Comparison of ENCODE assay signal across 11 cellular contexts in the genomic region with DNA sequence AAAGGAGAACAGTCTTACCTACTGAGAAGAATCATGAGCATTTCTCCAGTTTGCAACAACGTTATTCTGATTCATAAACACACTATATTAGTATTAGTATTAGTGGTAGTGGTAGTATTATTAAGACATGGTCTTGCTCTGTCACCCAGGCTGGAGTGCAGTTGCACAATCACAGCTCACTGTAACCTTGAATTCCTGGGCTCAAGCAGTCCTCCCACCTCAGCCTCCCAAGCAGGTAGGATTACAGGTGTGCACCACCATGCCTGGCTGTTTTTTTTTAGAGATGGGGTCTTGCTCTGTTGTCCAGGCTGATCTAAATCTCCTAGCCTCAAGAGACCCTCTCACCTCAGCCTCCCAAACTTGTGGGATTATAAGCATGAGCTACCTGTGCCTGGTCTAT.
"Had no signal": no experiment of that assay in that cellular context is flagged by ENCODE, and none has a peak within 500 bp of the region (broad histone marks: within the 10 kb centered on the region; RNA-seq: fewer than 3 reads in every experiment).

No MANE protein-coding gene starts in this region.

- H3K4me1 ChIP-seq: HAP-1 had no signal

- H3K36me3 ChIP-seq: HAP-1 had no signal

- H2AFZ ChIP-seq: GM23248, GM23338 had no signal

- DNase-seq: GM23248, GOT3, H7, H9, HCEC 1CT, HFFc6 had no signal

- H3K27ac ChIP-seq: GM23248 had no signal

- H3K9me3 ChIP-seq: HAP-1 had no signal

- H3K4me3 ChIP-seq: GM23248, GM23338, HAP-1 had no signal

- FAIRE-seq: H1, H54 had no signal

- H3K4me2 ChIP-seq: GM23338 had no signal

- H3K9ac ChIP-seq: GM23248 had no signal

- ATAC-seq: GM23338, HCT116 had no signal
